ENCODE assay signal across 1 cellular context in the genomic region with DNA sequence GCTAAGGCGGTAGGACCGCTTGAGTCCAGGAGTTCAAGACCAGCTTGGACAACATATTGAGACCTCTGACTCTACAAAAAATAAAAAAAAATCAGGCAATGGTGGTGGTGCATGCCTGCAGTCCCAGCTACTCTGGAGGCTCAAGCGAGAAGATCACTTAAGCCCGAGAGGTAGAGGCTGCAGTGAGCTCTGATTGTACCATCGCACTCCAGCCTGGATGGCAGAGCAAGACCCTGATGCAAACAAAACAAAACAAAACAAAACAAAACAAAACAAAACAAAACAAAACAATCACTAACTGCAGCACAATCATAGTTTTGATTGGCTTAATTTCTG.
TF ChIP-seq lines count a peak whose summit lies in the region.

No MANE protein-coding gene starts in this region.

TF ChIP-seq in liver, 16 proteins besides CTCF, POLR2A, EP300 and RAD21:
- no peak for TF ChIP-seq HNF4G (IDR thresholded peaks at IDR 0.05)
- no peak for TF ChIP-seq FOXA1 (IDR thresholded peaks at IDR 0.05)
- TF ChIP-seq, protein P1, sequence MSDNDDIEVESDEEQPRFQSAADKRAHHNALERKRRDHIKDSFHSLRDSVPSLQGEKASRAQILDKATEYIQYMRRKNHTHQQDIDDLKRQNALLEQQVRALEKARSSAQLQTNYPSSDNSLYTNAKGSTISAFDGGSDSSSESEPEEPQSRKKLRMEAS (IDR thresholded peaks at IDR 0.05), result no peak
TF ChIP-seq in liver: peak in this region for 0.
